In the genomic region with DNA sequence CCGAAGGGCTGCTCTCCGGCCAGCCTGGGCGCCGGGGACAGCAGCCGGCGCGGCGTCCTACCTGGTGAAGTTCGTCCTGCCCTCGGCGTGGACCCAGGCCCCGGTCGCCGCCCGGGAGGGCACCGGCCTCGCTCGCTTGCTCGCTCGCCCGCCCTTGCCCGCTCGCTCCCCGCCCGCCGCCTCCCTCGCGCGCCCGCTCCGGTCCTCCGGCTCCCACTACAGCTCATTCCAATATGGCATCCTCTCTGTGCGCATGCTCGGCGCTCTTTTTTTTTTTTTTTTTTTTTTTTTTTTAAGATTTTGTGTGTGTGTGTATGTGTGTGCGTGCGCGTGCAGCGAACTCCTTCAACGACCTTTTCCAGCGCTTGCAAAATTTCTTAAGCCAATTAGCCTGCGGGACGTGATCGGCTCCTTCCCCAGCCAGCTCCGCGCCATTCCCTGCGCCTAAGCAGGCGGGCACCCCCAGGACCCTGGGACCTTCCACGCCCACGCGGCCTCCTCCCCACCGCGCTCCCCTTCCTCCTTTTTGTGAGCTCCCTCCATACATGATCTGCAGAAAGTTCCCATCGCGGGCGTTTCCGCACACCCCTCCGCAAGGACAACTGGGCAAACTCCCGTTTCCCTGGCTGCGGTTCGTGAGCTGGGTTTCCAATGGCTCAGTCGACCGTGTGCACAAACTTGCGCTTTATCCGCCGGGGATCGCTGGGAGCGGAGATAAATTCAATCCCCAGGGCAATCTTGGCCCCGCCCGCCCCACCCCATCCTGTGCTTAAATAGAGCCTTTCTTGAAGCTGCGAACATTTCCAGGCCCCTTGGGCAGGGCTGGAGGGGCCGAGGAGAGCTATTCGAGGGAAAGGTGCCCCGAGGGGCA, we compare ENCODE assay signal across 7 cellular contexts. TPM values are rescaled to one million over a fixed set of nuclear protein-coding genes. Genes with fewer than 3 reads are reported as not detected.
A peak's percentile ranks its signal among the peaks of the same experiment; 100 is the strongest.
DNase-seq lines count a peak whose midpoint lies in the region; ATAC-seq and TF ChIP-seq lines count a peak whose summit lies in the region.

A gene (minus strand): TSS at position 235 of the 871 bp plus-strand sequence. CDS start 29,136 bp downstream, outside the sequence.

- no peaks in the 10 kb centered on the region for H3K36me3 ChIP-seq in stomach smooth muscle (ENCODE audit: control insufficient read depth in 2 of 2, insufficient read depth in 2 of 2, low read length in 2 of 2)

- DNase-seq in NCI-H526 (lab: John Stamatoyannopoulos, UW) (peak; percentile 34 to 69), erythroblast (lab: John Stamatoyannopoulos, UW) (peak; percentile 72 to 78)
- DNase-seq in activated T-cell treated with anti-CD3 and anti-CD28 coated beads, Interleukin-2, amount 50 U/mL, for 1 hour, result peak; percentile 70

- TF ChIP-seq POLR2A in erythroblast (IDR thresholded peaks at IDR 0.05; ENCODE audit: low read length), result no peak

- H3K9ac ChIP-seq in stomach smooth muscle (ENCODE audit: low read length in 2 of 2), result peak within 1 kb of the TSS; percentile 58 to 59

- ATAC-seq in GM18502 (IDR thresholded peaks at IDR 0.05; ENCODE audit: poor library complexity, unreplicated experiment) (peak; percentile 45), HG02852 (IDR thresholded peaks at IDR 0.05; ENCODE audit: unreplicated experiment) (peak; percentile 28)

- peaks cover 46% of the 10 kb centered on the region for H3K4me1 ChIP-seq in mononuclear cell (ENCODE audit: insufficient read depth, low read length)
- peaks cover 34% of the 10 kb centered on the region for H3K4me1 ChIP-seq in stomach smooth muscle (ENCODE audit: control insufficient read depth, insufficient read depth, low read length)

- H3K9me3 ChIP-seq in mononuclear cell (ENCODE audit: low read depth, low read length) (no peaks in the 10 kb centered on the region), stomach smooth muscle (ENCODE audit: control insufficient read depth in 2 of 2, low read length in 2 of 2) (no peaks in the 10 kb centered on the region)

- H3K4me3 ChIP-seq in mononuclear cell (ENCODE audit: low read length) (peak within 1 kb of the TSS; percentile 74), stomach smooth muscle (ENCODE audit: low read length in 2 of 2) (peak within 1 kb of the TSS; percentile 76 to 82)

- peak within 1 kb of the TSS; percentile 41 for H3K27ac ChIP-seq in stomach smooth muscle (ENCODE audit: low read length)

- H3K27me3 ChIP-seq in mononuclear cell (ENCODE audit: insufficient read depth, low read length) (peaks cover 24% of the 10 kb centered on the region), stomach smooth muscle (ENCODE audit: control insufficient read depth in 1 of 2, insufficient read depth in 2 of 2, low read length in 2 of 2) (peaks cover 12 to 45% of the 10 kb centered on the region in 2 donors)

RNA-seq across cellular contexts. Expression of the gene that starts here (rescaled TPM):
- 22.8 TPM for total RNA-seq in mononuclear cell

Comparison
In these comparisons a context has a peak if more than half of its experiments do, and no peak if none do; other contexts are left out.
1. Peak in every context shown above with its lines: DNase-seq, ATAC-seq, H3K4me3 ChIP-seq and H3K27ac ChIP-seq.